1 cellular context compared by ENCODE assay signal in the genomic region with DNA sequence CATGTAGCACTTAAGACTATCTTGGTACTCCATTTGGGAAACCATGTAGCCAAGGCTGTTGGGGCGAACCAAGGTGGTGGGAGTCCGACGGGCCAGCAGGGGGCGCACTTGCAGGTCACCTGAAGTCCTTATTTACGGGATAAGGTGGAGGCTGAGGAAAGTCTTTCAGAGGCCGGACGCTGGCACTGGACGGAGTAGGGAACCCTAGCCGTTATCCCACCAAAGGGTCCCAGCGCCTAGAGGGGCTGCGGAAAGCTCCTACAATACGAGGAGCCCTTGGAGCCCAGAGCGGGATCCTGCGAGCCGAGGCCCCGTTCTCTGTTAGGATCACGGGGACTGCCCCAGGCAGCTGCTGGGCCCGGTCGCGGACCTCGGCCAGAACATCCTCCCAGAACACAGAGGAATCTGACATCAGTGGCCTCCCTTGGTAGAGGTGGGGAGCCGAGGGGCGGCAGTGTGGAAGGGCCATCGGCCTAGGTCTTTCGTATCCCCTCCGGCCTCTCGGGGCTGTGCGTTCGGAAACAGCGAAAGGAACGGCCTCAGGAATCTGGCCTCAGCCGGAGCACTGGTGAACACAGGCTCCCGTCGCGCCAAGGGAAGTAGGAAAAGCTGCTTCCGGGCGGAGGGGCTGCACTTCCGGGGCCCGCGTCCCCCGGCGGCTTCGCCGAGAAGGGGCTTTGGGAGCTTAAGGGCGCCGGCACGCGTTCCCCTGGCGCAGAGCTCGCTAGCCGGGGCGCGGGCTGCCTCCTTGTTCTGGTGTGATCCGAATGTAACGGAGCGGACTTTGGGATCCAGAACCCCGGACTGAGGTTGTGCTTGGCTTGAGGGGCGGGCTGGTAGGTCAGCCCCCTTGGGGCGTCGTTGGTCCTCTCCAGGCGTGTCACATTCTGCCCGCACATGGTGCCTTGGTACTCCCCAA.
TF ChIP-seq lines count a peak whose summit lies in the region.

No MANE protein-coding gene starts in this region.

TF ChIP-seq in HepG2, 621 proteins besides CTCF, POLR2A, EP300 and RAD21 (continued from another document):
- TF ChIP-seq ZNF263 (CRISPR knock-in tag; IDR thresholded peaks at IDR 0.05) (no peak), U2AF1 (optimal IDR thresholded peaks at IDR 0.05; ENCODE audit: low read depth, low read length) (no peak), ZSCAN31 (CRISPR knock-in tag; IDR thresholded peaks at IDR 0.05; ENCODE audit: low read depth) (no peak)
